Comparison of ENCODE assay signal across 18 cellular contexts in the genomic region with DNA sequence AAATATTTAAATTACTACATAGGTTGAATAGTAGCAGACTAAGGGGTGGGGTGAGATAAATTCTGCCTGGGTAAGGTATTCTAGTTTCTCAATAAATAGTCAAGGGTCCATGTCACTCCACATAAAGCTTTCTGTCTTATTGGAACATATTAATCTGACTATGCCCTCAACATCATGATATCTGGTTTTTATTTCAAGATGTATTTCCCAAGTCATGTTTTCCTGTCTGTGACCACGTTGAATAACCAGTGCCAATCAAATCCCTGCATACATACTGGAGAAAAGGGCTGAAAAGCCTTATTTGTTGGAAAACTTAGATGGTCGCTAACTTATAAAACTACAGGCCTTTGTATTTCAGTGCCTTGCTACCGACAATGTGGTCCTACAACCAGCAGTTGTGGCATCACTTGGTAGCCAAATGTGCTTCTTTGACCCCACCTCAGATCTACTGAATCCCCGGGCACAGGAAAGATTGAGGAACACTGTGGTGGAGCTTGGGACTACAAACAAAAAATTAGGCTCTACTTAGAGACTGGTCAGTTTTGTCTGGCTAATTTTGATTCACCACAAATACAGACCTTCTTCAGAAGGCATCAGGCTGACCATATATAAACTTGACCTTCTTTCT. TPM values are rescaled to one million over a fixed set of nuclear protein-coding genes. Genes with fewer than 3 reads are reported as not detected.
DNase-seq lines count a peak whose midpoint lies in the region; ATAC-seq, FAIRE-seq and TF ChIP-seq lines count a peak whose summit lies in the region.
"Had no signal": no experiment of that assay in that cellular context is flagged by ENCODE, and none has a peak within 500 bp of the region (broad histone marks: within the 10 kb centered on the region; RNA-seq: fewer than 3 reads in every experiment).

No MANE protein-coding gene starts in this region.

- H3K79me2 ChIP-seq in osteoblast (ENCODE audit: insufficient read depth, low read length): no peaks in the 10 kb centered on the region

- H3K9me3 ChIP-seq in A549 (no peaks in the 10 kb centered on the region), adipocyte (ENCODE audit: control insufficient read depth, low read length) (no peaks in the 10 kb centered on the region), osteoblast (ENCODE audit: low read depth, low read length) (no peaks in the 10 kb centered on the region), tibial artery (no peaks in the 10 kb centered on the region)

- intact Hi-C loops in tibial artery (cut with DNase I; ENCODE audit: low total_unique reads): no loop called here

- H4K20me1 ChIP-seq in osteoblast (ENCODE audit: insufficient read depth, low read length): no peaks in the 10 kb centered on the region

- H3K4me1 ChIP-seq in A549: peaks cover 100% of the 10 kb centered on the region
- H3K4me1 ChIP-seq in adipocyte (ENCODE audit: control insufficient read depth, insufficient read depth, low read length): peaks cover 13% of the 10 kb centered on the region
- no peaks in the 10 kb centered on the region for H3K4me1 ChIP-seq in osteoblast (ENCODE audit: insufficient read depth, low read length)
- H3K4me1 ChIP-seq in tibial artery: peaks cover 0 to 9% (median 6%) of the 10 kb centered on the region in 4 donors

- POLR2A ChIA-PET in A549 (lab: Yijun Ruan, JAX): no interaction called here

- H3K27me3 ChIP-seq in adipocyte (replicated peaks; ENCODE audit: control insufficient read depth, insufficient read depth, low read length) (no peaks in the 10 kb centered on the region), osteoblast (ENCODE audit: insufficient read depth, low read length) (no peaks in the 10 kb centered on the region), tibial artery (no peaks in the 10 kb centered on the region)

- peak overlapping the region; percentile 11; the same call in 2 of the 3 replicates for H3K4me3 ChIP-seq in A549
- peak overlapping the region; percentile 65 for H3K4me3 ChIP-seq in adipocyte (ENCODE audit: low read length)
- H3K4me3 ChIP-seq in osteoblast (ENCODE audit: insufficient read depth, low read length): no peak overlapping the region
- H3K4me3 ChIP-seq in tibial artery: no peak overlapping the region
- H3K4me3 ChIP-seq: GM23248, PC-9 had no signal

- TF ChIP-seq EP300 in A549 (IDR thresholded peaks at IDR 0.05): no peak

- peak; percentile 9 to 12; a peak in 4 of 6 replicates for ATAC-seq in A549

- H3K27ac ChIP-seq in A549: peak overlapping the region; percentile 49 to 79
- H3K27ac ChIP-seq in osteoblast (ENCODE audit: low read depth, low read length): no peak overlapping the region
- H3K27ac ChIP-seq in tibial artery: peak overlapping the region; percentile 52 to 60
- H3K27ac ChIP-seq: GM23248, PC-9 had no signal

- CTCF ChIA-PET in A549 (lab: Yijun Ruan, JAX): interaction anchor here (0.6 to 1.8 kb wide), 4 partner anchors 8 to 109 kb away, joined by 3 to 9 read pairs (median 4); no protein-coding TSS in a partner anchor

- H3K4me2 ChIP-seq in A549 (peak overlapping the region; percentile 94), osteoblast (ENCODE audit: insufficient read depth, low read length) (no peak overlapping the region)
- H3K4me2 ChIP-seq: PC-9 had no signal

- 46% methylated on average over 4 of the region's 4 CpGs for WGBS in A549 (ENCODE audit: missing lambda C conversion rate)

- DNase-seq in A549 (ENCODE audit: low read depth in 1 of 2, low spot score in 1 of 2): no peak
- no peak for DNase-seq in adipocyte (ENCODE audit: low read depth)
- peak; percentile 56 for DNase-seq in osteoblast (ENCODE audit: insufficient read length, low spot score, missing footprints)
- DNase-seq in tibial artery: no peak
- DNase-seq in activated CD8-positive, alpha-beta memory T cell treated with anti-CD3 and anti-CD28 coated beads for 24 hours: no peak
- no peak for DNase-seq in NCI-H2196 (lab: John Stamatoyannopoulos, UW; ENCODE audit: unreplicated experiment)
- no peak for DNase-seq in frontal cortex (ENCODE audit: low spot score in 2 of 2)
- DNase-seq: CD4-positive, CD25-positive, alpha-beta regulatory T cell; DMS79; GM23248; H9; HFFc6; Karpas-422; NCI-H1417 treated with DMSO at 0.1 percent for 48 hours; NCI-H187; NCI-H2107; PC-9; RPMI8226 had no signal

- H3K9ac ChIP-seq in adipocyte (ENCODE audit: low read length): no peak overlapping the region
- H3K9ac ChIP-seq: GM23248 had no signal

- FAIRE-seq in A549 (lab: Jason Lieb, UNC) (no peak), frontal cortex (lab: Jason Lieb, UNC) (no peak)

- TF ChIP-seq CTCF in A549 (IDR thresholded peaks at IDR 0.05): no peak
- no peak for TF ChIP-seq CTCF in osteoblast (IDR thresholded peaks at IDR 0.05; ENCODE audit: extremely low read depth, low read depth, low read length)
- no peak for TF ChIP-seq CTCF in tibial artery (IDR thresholded peaks at IDR 0.05)

- H3K36me3 ChIP-seq in adipocyte (ENCODE audit: control insufficient read depth, insufficient read depth, low read length, severe bottlenecking) (peaks cover 6% of the 10 kb centered on the region), osteoblast (ENCODE audit: insufficient read depth, low read length) (no peaks in the 10 kb centered on the region), tibial artery (peaks cover 0 to 18% (median 0%) of the 10 kb centered on the region in 3 donors)

- no peak overlapping the region for H2AFZ ChIP-seq in osteoblast (ENCODE audit: low read length)
- H2AFZ ChIP-seq: GM23248 had no signal

- TF ChIP-seq POLR2A in A549 (IDR thresholded peaks at IDR 0.05; ENCODE audit: low read length): no peak

- TF ChIP-seq RAD21 in A549 (conservative IDR thresholded peaks at IDR 0.05 in 1 of 2, IDR thresholded peaks at IDR 0.05 in 1 of 2): no peak

TF ChIP-seq in A549, 52 proteins besides CTCF, POLR2A, EP300 and RAD21 (continues in another document):
- TF ChIP-seq EHF (CRISPR knock-in tag; IDR thresholded peaks at IDR 0.05) (no peak), NFE2L2 (conservative IDR thresholded peaks at IDR 0.05; ENCODE audit: low read length) (no peak), PHF8 (IDR thresholded peaks at IDR 0.05; ENCODE audit: borderline replicate concordance, low read depth) (no peak), ZSCAN20 (CRISPR knock-in tag; IDR thresholded peaks at IDR 0.05) (no peak), BCL3 (IDR thresholded peaks at IDR 0.05) (no peak; the same call in 2 of the 3 replicates), RCOR1 (IDR thresholded peaks at IDR 0.05; ENCODE audit: low read depth, low read length) (no peak), HEYL (CRISPR knock-in tag; IDR thresholded peaks at IDR 0.05) (no peak), JUN (IDR thresholded peaks at IDR 0.05) (peak; percentile 51 to 74; a peak in 4 of 5 replicates), EHMT2 (IDR thresholded peaks at IDR 0.05; ENCODE audit: low read depth) (no peak), MAX (IDR thresholded peaks at IDR 0.05) (no peak), ZFP36 (IDR thresholded peaks at IDR 0.05; ENCODE audit: borderline replicate concordance, partially characterized antibody) (no peak), ZNF302 (CRISPR knock-in tag; IDR thresholded peaks at IDR 0.05) (no peak), REST (IDR thresholded peaks at IDR 0.05) (peak; percentile 19; the same call in 1 of the 2 replicates)
- TF ChIP-seq, protein P1, sequence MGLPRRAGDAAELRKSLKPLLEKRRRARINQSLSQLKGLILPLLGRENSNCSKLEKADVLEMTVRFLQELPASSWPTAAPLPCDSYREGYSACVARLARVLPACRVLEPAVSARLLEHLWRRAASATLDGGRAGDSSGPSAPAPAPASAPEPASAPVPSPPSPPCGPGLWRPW (IDR thresholded peaks at IDR 0.05): no peak

RNA-seq across cellular contexts. Expression of gene ALDH1A1, which starts 39.4 kb away (rescaled TPM):
- polyA plus RNA-seq in A549 (2011; rRNA removed) (6,119 and 8,617 TPM in 2 replicates), A549 (2017; fragmentation: RNase III; extraction: RNeasy Plus Mini Kit Qiagen cat#74134 plus additional on column Dnase treatment) (9,362 to 9,987 TPM (median 9,373 TPM) in 3 replicates)
- polyA plus RNA-seq in A549 (2012; cell fraction: cytosol; rRNA removed): 2,623 and 3,095 TPM in 2 replicates
- polyA plus RNA-seq in A549 (2012; cell fraction: nucleus; rRNA removed): 1,463 and 2,252 TPM in 2 replicates
- polyA minus RNA-seq in A549 (2011; rRNA and poly(A)+ RNA removed): 2,553 and 2,631 TPM in 2 replicates
- total RNA-seq in osteoblast (0.29 and 0.36 TPM in 2 replicates), frontal cortex (1.2 TPM)
- total RNA-seq: GM23248 had no signal
- polyA plus RNA-seq: GM23248 had no signal

Comparison
In these comparisons a context has a peak if more than half of its experiments do, and no peak if none do; other contexts are left out.
1. H3K4me3 ChIP-seq: peak in A549 (single experiment) and adipocyte (single experiment); none in osteoblast (single experiment) and tibial artery (0 of 2).